In genomic region chr5:134945041-134945440, GRCh38 we compare ENCODE assay signal across 1 cellular context.
TF ChIP-seq lines count a peak whose summit lies in the region.

No MANE protein-coding gene starts in this region.

TF ChIP-seq in H1, 55 proteins besides CTCF, POLR2A, EP300 and RAD21 (continued from another document):
- no peak for TF ChIP-seq ATF2 (IDR thresholded peaks at IDR 0.05; ENCODE audit: low read length)
